Comparison of ENCODE assay signal across 8 cellular contexts in the genomic region with DNA sequence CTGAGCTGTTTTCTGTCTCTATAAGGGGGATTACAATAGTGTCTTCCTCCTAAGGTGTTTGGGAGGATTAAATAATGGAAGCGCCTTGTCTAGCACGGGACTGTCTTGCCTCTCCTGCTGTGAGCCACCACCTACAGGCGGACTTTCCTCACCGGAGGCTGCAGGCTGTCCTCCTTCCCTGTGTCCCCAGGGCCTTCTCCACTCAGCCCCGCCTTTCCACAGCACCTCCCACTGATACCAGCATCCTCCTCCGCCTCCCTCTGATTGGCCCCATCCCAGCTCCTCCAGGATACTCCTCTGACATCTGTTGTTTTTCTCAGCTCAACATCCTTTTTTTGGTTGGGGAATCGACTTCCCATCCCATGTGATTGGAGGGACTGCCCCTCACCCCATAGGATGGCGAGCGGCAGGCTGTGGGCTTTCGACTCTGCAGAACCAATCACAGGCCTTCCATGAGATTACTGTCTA. TPM values are rescaled to one million over a fixed set of nuclear protein-coding genes. Genes with fewer than 3 reads are reported as not detected.
A peak's percentile ranks its signal among the peaks of the same experiment; 100 is the strongest.
DNase-seq lines count a peak whose midpoint lies in the region; ATAC-seq, FAIRE-seq and TF ChIP-seq lines count a peak whose summit lies in the region.

No MANE protein-coding gene starts in this region.

- no peaks in the 10 kb centered on the region for H3K27me3 Mint-ChIP-seq in astrocyte (ENCODE audit: low read depth, unreplicated experiment)

- peak overlapping the region; percentile 13 for H2BK5ac ChIP-seq in trophoblast cell (ENCODE audit: low read depth, low read length, poor library complexity)

- H3K9me3 Mint-ChIP-seq in astrocyte (ENCODE audit: unreplicated experiment): no peaks in the 10 kb centered on the region

- H3K4me1 Mint-ChIP-seq in astrocyte (ENCODE audit: low read depth, unreplicated experiment): peaks cover 3% of the 10 kb centered on the region

- H3K4me2 ChIP-seq in astrocyte (ENCODE audit: low read length) (peak overlapping the region; percentile 81), trophoblast cell (ENCODE audit: low read length) (peak overlapping the region; percentile 56)

- H3K36me3 Mint-ChIP-seq in astrocyte (ENCODE audit: low read depth, unreplicated experiment): peaks cover 4% of the 10 kb centered on the region

- H3K23ac ChIP-seq in trophoblast cell (ENCODE audit: low read length): no peak overlapping the region

- H3K79me2 ChIP-seq in astrocyte (ENCODE audit: insufficient read depth, low read length) (no peaks in the 10 kb centered on the region), trophoblast cell (ENCODE audit: control insufficient read depth, insufficient read depth, low read length, poor library complexity) (peaks cover 4% of the 10 kb centered on the region)

- peak overlapping the region; percentile 41 for H3K18ac ChIP-seq in trophoblast cell (ENCODE audit: low read length)

- FAIRE-seq in astrocyte (lab: Jason Lieb, UNC): peak; percentile 37

- H2BK120ac ChIP-seq in trophoblast cell (ENCODE audit: insufficient read depth, low read length, poor library complexity): no peak overlapping the region

- H3K14ac ChIP-seq in trophoblast cell (ENCODE audit: low read length): peak overlapping the region; percentile 35

- intact Hi-C loops in left ventricle myocardium inferior (cut with micrococcal nuclease): no loop called here

- H3K4me1 ChIP-seq in SJSA1 (replicated peaks): peaks cover 18% of the 10 kb centered on the region
- peaks cover 7% of the 10 kb centered on the region for H3K4me1 ChIP-seq in astrocyte (ENCODE audit: insufficient read depth, low read length)
- peaks cover 13% of the 10 kb centered on the region for H3K4me1 ChIP-seq in left ventricle myocardium inferior
- H3K4me1 ChIP-seq in trophoblast cell (ENCODE audit: control insufficient read depth in 1 of 2, insufficient read depth in 2 of 2, low read length in 2 of 2): peaks cover 12 to 16% of the 10 kb centered on the region in 2 experiments

- H4K8ac ChIP-seq in trophoblast cell (ENCODE audit: low read depth, low read length): peak overlapping the region; percentile 91

- H3K4ac ChIP-seq in trophoblast cell (ENCODE audit: low read depth, low read length): peak overlapping the region; percentile 39

- H4K20me1 ChIP-seq in astrocyte (ENCODE audit: insufficient read depth, low read length): no peaks in the 10 kb centered on the region

- no peak for ATAC-seq in GM18858 (IDR thresholded peaks at IDR 0.05; ENCODE audit: unreplicated experiment)

- H2BK12ac ChIP-seq in trophoblast cell (ENCODE audit: low read length): no peak overlapping the region

- TF ChIP-seq CTCF in astrocyte (IDR thresholded peaks at IDR 0.05; ENCODE audit: insufficient read depth, low read depth, low read length) (no peak), left ventricle myocardium inferior (IDR thresholded peaks at IDR 0.05; ENCODE audit: borderline replicate concordance) (peak; percentile 29)

- H3K36me3 ChIP-seq in SJSA1 (peaks cover 20% of the 10 kb centered on the region), astrocyte (ENCODE audit: insufficient read depth, low read length) (no peaks in the 10 kb centered on the region), left ventricle myocardium inferior (peaks cover 2% of the 10 kb centered on the region), trophoblast cell (ENCODE audit: control insufficient read depth in 1 of 2, insufficient read depth in 2 of 2, low read length in 2 of 2) (peaks cover 23 to 25% of the 10 kb centered on the region in 2 experiments)

- H3K9ac ChIP-seq in astrocyte (ENCODE audit: low read length) (peak overlapping the region; percentile 35), trophoblast cell (ENCODE audit: low read length) (no peak overlapping the region)

- peak overlapping the region; percentile 52 for H4K12ac ChIP-seq in trophoblast cell (ENCODE audit: low read depth, low read length)

- H2AK5ac ChIP-seq in trophoblast cell (ENCODE audit: low read length): peak overlapping the region; percentile 71

- no CpG with 5 or more reads among the region's 10 CpGs for WGBS in trophoblast cell (ENCODE audit: extremely low coverage, insufficient coverage, insufficient read length)

- H3K4me3 Mint-ChIP-seq in astrocyte (ENCODE audit: unreplicated experiment): peak overlapping the region; percentile 82

- no peak overlapping the region for H3K27ac ChIP-seq in SJSA1
- no peak overlapping the region for H3K27ac ChIP-seq in astrocyte (ENCODE audit: low read depth, low read length)
- peak overlapping the region; percentile 89 for H3K27ac ChIP-seq in left ventricle myocardium inferior (replicated peaks)
- no peak overlapping the region for H3K27ac ChIP-seq in trophoblast cell (ENCODE audit: low read depth, low read length)

- H3K9me3 ChIP-seq in SJSA1 (replicated peaks) (no peaks in the 10 kb centered on the region), astrocyte (ENCODE audit: insufficient read depth, low read depth, low read length) (no peaks in the 10 kb centered on the region), left ventricle myocardium inferior (replicated peaks) (no peaks in the 10 kb centered on the region), trophoblast cell (ENCODE audit: insufficient read depth, low read depth, low read length) (no peaks in the 10 kb centered on the region)

- no peak overlapping the region for H3K27ac Mint-ChIP-seq in astrocyte (ENCODE audit: unreplicated experiment)

- peaks cover 9% of the 10 kb centered on the region for H3K79me1 ChIP-seq in trophoblast cell (ENCODE audit: low read length)

- DNase-seq in activated CD4-positive, CD25-positive, alpha-beta regulatory T cell treated with anti-CD3 and anti-CD28 coated beads, Interleukin-2, amount 50 U/mL, for 72 hours: peak; percentile 52
- no peak for DNase-seq in activated CD4-positive, CD25-positive, alpha-beta regulatory T cell (lab: John Stamatoyannopoulos, UW)
- peak; percentile 37 for DNase-seq in Jurkat, Clone E6-1 (ENCODE audit: low read depth, low spot score)
- DNase-seq in SJSA1 (ENCODE audit: low read depth in 1 of 2, low spot score in 2 of 2): peak; percentile 71 to 83
- DNase-seq in astrocyte (ENCODE audit: low read depth): peak; percentile 68
- DNase-seq in left ventricle myocardium inferior: peak; percentile 79
- peak; percentile 93 to 95 for DNase-seq in trophoblast cell

- H3K4me3 ChIP-seq in Jurkat, Clone E6-1 (ENCODE audit: low read length): peak overlapping the region; percentile 97
- peak overlapping the region; percentile 72 for H3K4me3 ChIP-seq in SJSA1
- peak overlapping the region; percentile 63 for H3K4me3 ChIP-seq in astrocyte (ENCODE audit: insufficient read depth, low read depth, low read length)
- H3K4me3 ChIP-seq in left ventricle myocardium inferior: peak overlapping the region; percentile 73
- no peak overlapping the region for H3K4me3 ChIP-seq in trophoblast cell (ENCODE audit: low read depth, low read length)

- H3K27me3 ChIP-seq in SJSA1 (replicated peaks): no peaks in the 10 kb centered on the region
- H3K27me3 ChIP-seq in astrocyte (ENCODE audit: insufficient read depth, low read length): no peaks in the 10 kb centered on the region
- H3K27me3 ChIP-seq in left ventricle myocardium inferior (ENCODE audit: low read depth): no peaks in the 10 kb centered on the region
- no peaks in the 10 kb centered on the region for H3K27me3 ChIP-seq in trophoblast cell (ENCODE audit: insufficient read depth, low read length)

- peak overlapping the region; percentile 70 for H2AFZ ChIP-seq in astrocyte (ENCODE audit: low read depth, low read length)
- peak overlapping the region; percentile 50 for H2AFZ ChIP-seq in trophoblast cell (ENCODE audit: insufficient read depth, low read length, poor library complexity)

- peak overlapping the region; percentile 67 for H4K91ac ChIP-seq in trophoblast cell (ENCODE audit: low read depth, low read length)

RNA-seq across cellular contexts. Expression of a gene that starts 0.9 kb away (rescaled TPM):
- 58.0 TPM for polyA plus RNA-seq in Jurkat, Clone E6-1 (2012; ENCODE audit: insufficient read depth, insufficient read length)
- 47.1 and 62.1 TPM in 2 replicates for total RNA-seq in SJSA1 (2014; rRNA removed; shearing (Covaris generic))
- total RNA-seq in astrocyte (21.8 and 23.7 TPM in 2 replicates), left ventricle myocardium inferior (6.3 TPM)
- polyA plus RNA-seq in trophoblast cell (2013): 35.3 and 35.7 TPM in 2 replicates

RNA-seq across cellular contexts. Expression of a gene that starts 22.5 kb away (rescaled TPM):
- 22.0 TPM for polyA plus RNA-seq in Jurkat, Clone E6-1 (2012; ENCODE audit: insufficient read depth, insufficient read length)
- total RNA-seq in SJSA1 (2014; rRNA removed; shearing (Covaris generic)): 9.5 and 13.6 TPM in 2 replicates
- total RNA-seq in astrocyte (2.3 and 3.1 TPM in 2 replicates), left ventricle myocardium inferior (6.3 TPM)
- polyA plus RNA-seq in trophoblast cell (2013): 7.5 and 7.7 TPM in 2 replicates

RNA-seq across cellular contexts. Expression of a gene that starts 35.8 kb away (rescaled TPM):
- 633 TPM for polyA plus RNA-seq in Jurkat, Clone E6-1 (2012; ENCODE audit: insufficient read depth, insufficient read length)
- total RNA-seq in SJSA1 (2014; rRNA removed; shearing (Covaris generic)): 538 and 648 TPM in 2 replicates
- total RNA-seq in astrocyte: 361 and 397 TPM in 2 replicates
- 168 TPM for total RNA-seq in left ventricle myocardium inferior
- 357 and 372 TPM in 2 replicates for polyA plus RNA-seq in trophoblast cell (2013)

RNA-seq across cellular contexts. Expression of a gene that starts 46.9 kb away (rescaled TPM):
- 10.7 TPM for polyA plus RNA-seq in Jurkat, Clone E6-1 (2012; ENCODE audit: insufficient read depth, insufficient read length)
- total RNA-seq in SJSA1 (2014; rRNA removed; shearing (Covaris generic)): 10.5 and 13.2 TPM in 2 replicates
- total RNA-seq in astrocyte: 31.0 and 31.9 TPM in 2 replicates
- 61.6 TPM for total RNA-seq in left ventricle myocardium inferior
- polyA plus RNA-seq in trophoblast cell (2013): 20.5 and 21.6 TPM in 2 replicates

Comparison
In these comparisons a context has a peak if more than half of its experiments do, and no peak if none do; other contexts are left out.
1. DNase-seq: peak in activated CD4-positive, CD25-positive, alpha-beta regulatory T cell treated with anti-CD3 and anti-CD28 coated beads, Interleukin-2, amount 50 U/mL, for 72 hours (single experiment), Jurkat, Clone E6-1 (single experiment), SJSA1 (2 of 2), astrocyte (single experiment), left ventricle myocardium inferior (single experiment) and trophoblast cell (2 of 2); none in activated CD4-positive, CD25-positive, alpha-beta regulatory T cell (0 of 4).